Comparison of ENCODE assay signal across 9 cellular contexts in genomic region chr17:79798296-79799173, GRCh38. TPM values are rescaled to one million over a fixed set of nuclear protein-coding genes. Genes with fewer than 3 reads are reported as not detected.
DNase-seq lines count a peak whose midpoint lies in the region; ATAC-seq lines count a peak whose summit lies in the region.
"Had no signal": no experiment of that assay in that cellular context is flagged by ENCODE, and none has a peak within 500 bp of the region (broad histone marks: within the 10 kb centered on the region; RNA-seq: fewer than 3 reads in every experiment).

No MANE protein-coding gene starts in this region.

- CTCF ChIA-PET in activated CD4-positive, alpha-beta T cell treated with anti-CD3 and anti-CD28 coated beads, Interleukin-2, amount 10 ng/mL, durations not matched to agents 7 days and 5 days (lab: Charles Lee), result interaction anchor here (0.7 to 22.3 kb wide), 7 partner anchors 9 to 101 kb away, joined by 3 to 257 read pairs (median 5); partner anchors contain the start of gene CBX4
- CTCF ChIA-PET in activated CD8-positive, alpha-beta T cell treated with anti-CD3 and anti-CD28 coated beads, Interleukin-2, amount 10 ng/mL, durations not matched to agents 7 days and 5 days (lab: Charles Lee), result interaction anchor here (0.9 to 2.2 kb wide), 4 partner anchors 12 to 52 kb away, joined by 3 to 10 read pairs (median 3); partner anchors contain the start of gene CBX4

- no peaks in the 10 kb centered on the region for H3K9me3 Mint-ChIP-seq in activated CD4-positive, alpha-beta T cell treated with anti-CD3 and anti-CD28 coated beads, Interleukin-2, amount 10 ng/mL, durations not matched to agents 7 days and 5 days
- H3K9me3 Mint-ChIP-seq in activated CD8-positive, alpha-beta T cell treated with anti-CD3 and anti-CD28 coated beads, Interleukin-2, amount 10 ng/mL, durations not matched to agents 7 days and 5 days (ENCODE audit: insufficient read depth), result no peaks in the 10 kb centered on the region

- peaks cover 71% of the 10 kb centered on the region for H3K27me3 ChIP-seq in thymus (ENCODE audit: control insufficient read depth, insufficient read depth)

- peaks cover 50% of the 10 kb centered on the region for H3K27me3 Mint-ChIP-seq in activated CD4-positive, alpha-beta T cell treated with anti-CD3 and anti-CD28 coated beads, Interleukin-2, amount 10 ng/mL, durations not matched to agents 7 days and 5 days
- H3K27me3 Mint-ChIP-seq in activated CD8-positive, alpha-beta T cell treated with anti-CD3 and anti-CD28 coated beads, Interleukin-2, amount 10 ng/mL, durations not matched to agents 7 days and 5 days (ENCODE audit: low read depth), result peaks cover 43% of the 10 kb centered on the region

- 3% methylated on average over 71 of the region's 71 CpGs for WGBS in thymus

- POLR2A ChIA-PET in activated CD4-positive, alpha-beta T cell treated with anti-CD3 and anti-CD28 coated beads, Interleukin-2, amount 10 ng/mL, durations not matched to agents 7 days and 5 days (lab: Charles Lee), result no interaction called here
- POLR2A ChIA-PET in activated CD8-positive, alpha-beta T cell treated with anti-CD3 and anti-CD28 coated beads, Interleukin-2, amount 10 ng/mL, durations not matched to agents 7 days and 5 days (lab: Charles Lee), result interaction anchor here (0.7 to 1.3 kb wide), 2 partner anchors 41 to 49 kb away, joined by 3 to 5 read pairs; partner anchors contain the start of gene CBX4

- DNase-seq in activated CD4-positive, alpha-beta T cell treated with anti-CD3 and anti-CD28 coated beads, Interleukin-2, amount 10 ng/mL, durations not matched to agents 7 days and 5 days, result no peak
- no peak for DNase-seq in activated CD4-positive, alpha-beta T cell treated with anti-CD3 and anti-CD28 coated beads, Interleukin-2, amount 50 U/mL, for 4 hours
- DNase-seq in activated CD8-positive, alpha-beta T cell treated with anti-CD3 and anti-CD28 coated beads, Interleukin-2, amount 10 ng/mL, durations not matched to agents 7 days and 5 days, result no peak
- DNase-seq in NCI-H1694 treated with DMSO at 0.1 percent for 48 hours (lab: John Stamatoyannopoulos, UW) (no peak), NAMALWA (ENCODE audit: low spot score) (no peak), NCI-H82 (lab: John Stamatoyannopoulos, UW) (no peak)
- DNase-seq: central memory CD4-positive, alpha-beta T cell had no signal

- H3K4me1 Mint-ChIP-seq in activated CD4-positive, alpha-beta T cell treated with anti-CD3 and anti-CD28 coated beads, Interleukin-2, amount 10 ng/mL, durations not matched to agents 7 days and 5 days, result peaks cover 29% of the 10 kb centered on the region
- H3K4me1 Mint-ChIP-seq in activated CD8-positive, alpha-beta T cell treated with anti-CD3 and anti-CD28 coated beads, Interleukin-2, amount 10 ng/mL, durations not matched to agents 7 days and 5 days (ENCODE audit: low read depth), result peaks cover 47% of the 10 kb centered on the region

- H3K9me3 ChIP-seq in iPS-18c (ENCODE audit: control insufficient read depth, insufficient read depth, low read length) (peaks cover 2% of the 10 kb centered on the region), thymus (ENCODE audit: control insufficient read depth) (peaks cover 6% of the 10 kb centered on the region)

- H3K27ac Mint-ChIP-seq in activated CD4-positive, alpha-beta T cell treated with anti-CD3 and anti-CD28 coated beads, Interleukin-2, amount 10 ng/mL, durations not matched to agents 7 days and 5 days, result peak overlapping the region; percentile 60
- peak overlapping the region; percentile 62 for H3K27ac Mint-ChIP-seq in activated CD8-positive, alpha-beta T cell treated with anti-CD3 and anti-CD28 coated beads, Interleukin-2, amount 10 ng/mL, durations not matched to agents 7 days and 5 days

- H3K36me3 ChIP-seq in thymus (ENCODE audit: control insufficient read depth, insufficient read depth), result peaks cover 15% of the 10 kb centered on the region

- ATAC-seq in activated CD8-positive, alpha-beta T cell treated with anti-CD3 and anti-CD28 coated beads, Interleukin-2, amount 10 ng/mL, durations not matched to agents 7 days and 5 days, result no peak

- H3K4me3 ChIP-seq in iPS-18c (ENCODE audit: insufficient read depth, low read depth, low read length) (peak overlapping the region; percentile 38; the same call in 1 of the 2 replicates), thymus (ENCODE audit: low read length) (peak overlapping the region; percentile 67)

- H3K4me1 ChIP-seq in thymus (ENCODE audit: control insufficient read depth, insufficient read depth, low read length), result peaks cover 48% of the 10 kb centered on the region

- H3K27ac ChIP-seq in thymus (ENCODE audit: low read depth), result no peak overlapping the region

- peaks cover 9% of the 10 kb centered on the region for H3K36me3 Mint-ChIP-seq in activated CD4-positive, alpha-beta T cell treated with anti-CD3 and anti-CD28 coated beads, Interleukin-2, amount 10 ng/mL, durations not matched to agents 7 days and 5 days (ENCODE audit: low read depth)
- H3K36me3 Mint-ChIP-seq in activated CD8-positive, alpha-beta T cell treated with anti-CD3 and anti-CD28 coated beads, Interleukin-2, amount 10 ng/mL, durations not matched to agents 7 days and 5 days (ENCODE audit: low read depth), result peaks cover 14% of the 10 kb centered on the region

- peak overlapping the region; percentile 44 for H3K4me3 Mint-ChIP-seq in activated CD4-positive, alpha-beta T cell treated with anti-CD3 and anti-CD28 coated beads, Interleukin-2, amount 10 ng/mL, durations not matched to agents 7 days and 5 days
- peak overlapping the region; percentile 43 for H3K4me3 Mint-ChIP-seq in activated CD8-positive, alpha-beta T cell treated with anti-CD3 and anti-CD28 coated beads, Interleukin-2, amount 10 ng/mL, durations not matched to agents 7 days and 5 days

RNA-seq across cellular contexts. Expression of gene CBX8, which starts 1.7 kb away (rescaled TPM):
- total RNA-seq in activated CD4-positive, alpha-beta T cell treated with anti-CD3 and anti-CD28 coated beads, Interleukin-2, amount 10 ng/mL, durations not matched to agents 7 days and 5 days, result 1 to 10 TPM; 4.3 to 6.4 TPM
- 1 to 10 TPM; 8.6 to 9.4 TPM for total RNA-seq in activated CD8-positive, alpha-beta T cell treated with anti-CD3 and anti-CD28 coated beads, Interleukin-2, amount 10 ng/mL, durations not matched to agents 7 days and 5 days
- 12.8 TPM for polyA plus RNA-seq in thymus

RNA-seq across cellular contexts. Expression of gene CBX2, which starts 20.6 kb away (rescaled TPM):
- total RNA-seq in activated CD4-positive, alpha-beta T cell treated with anti-CD3 and anti-CD28 coated beads, Interleukin-2, amount 10 ng/mL, durations not matched to agents 7 days and 5 days, result 1 to 10 TPM; 4.6 to 5.5 TPM
- 10 to 100 TPM; 16.2 to 16.5 TPM for total RNA-seq in activated CD8-positive, alpha-beta T cell treated with anti-CD3 and anti-CD28 coated beads, Interleukin-2, amount 10 ng/mL, durations not matched to agents 7 days and 5 days
- polyA plus RNA-seq in thymus, result 4.4 TPM

RNA-seq across cellular contexts. Expression of gene CBX4, which starts 40.7 kb away (rescaled TPM):
- 10 to 100 TPM; 35.0 TPM for total RNA-seq in activated CD4-positive, alpha-beta T cell treated with anti-CD3 and anti-CD28 coated beads, Interleukin-2, amount 10 ng/mL, durations not matched to agents 7 days and 5 days
- 10 to 100 TPM; 50.3 to 57.2 TPM for total RNA-seq in activated CD8-positive, alpha-beta T cell treated with anti-CD3 and anti-CD28 coated beads, Interleukin-2, amount 10 ng/mL, durations not matched to agents 7 days and 5 days
- polyA plus RNA-seq in thymus, result 32.1 TPM
